In the genomic region with DNA sequence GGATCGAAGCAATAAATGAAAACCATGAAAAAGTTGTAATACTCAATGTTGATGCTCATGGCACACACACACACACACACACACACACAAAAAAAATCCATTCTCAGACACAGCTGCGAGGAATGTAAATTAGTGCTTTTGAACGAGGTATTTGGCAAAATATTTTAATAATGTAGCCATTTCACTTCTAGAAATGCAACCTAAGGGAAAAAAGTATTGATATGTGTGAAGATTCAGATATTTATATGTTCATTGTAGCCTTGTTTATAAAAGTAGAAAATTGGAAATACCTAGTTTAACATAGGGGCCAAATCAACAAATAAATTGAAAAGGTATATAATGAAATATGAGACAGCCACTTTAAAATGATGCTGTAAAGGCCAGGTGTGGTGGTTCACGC, we compare ENCODE assay signal across 29 cellular contexts.
"Had no signal": no experiment of that assay in that cellular context is flagged by ENCODE, and none has a peak within 500 bp of the region (broad histone marks: within the 10 kb centered on the region; RNA-seq: fewer than 3 reads in every experiment).

No MANE protein-coding gene starts in this region.

- H3K4me3 ChIP-seq: heart right ventricle, hepatocyte, left ventricle myocardium inferior, lung, mucosa of descending colon, neural progenitor cell, ovary, right atrium auricular region, skin epidermis, suprapubic skin, thoracic aorta, tibial artery, upper lobe of right lung had no signal

- DNase-seq: heart right ventricle; islet precursor cell; left ventricle myocardium inferior; mesendoderm; mucosa of descending colon; naive thymus-derived CD4-positive, alpha-beta T cell; occipital lobe; ovary; stimulated activated CD4-positive, alpha-beta T cell treated with anti-CD3 and anti-CD28 coated beads, Interleukin-12 subunit alpha, Interleukin-12 subunit beta, amount 100 ng/mL, for 4 hours; stimulated activated CD4-positive, alpha-beta T cell treated with anti-CD3 and anti-CD28 coated beads, Interleukin-15, amount 100 ng/mL, for 24 hours; stimulated activated CD4-positive, alpha-beta T cell treated with anti-CD3 and anti-CD28 coated beads, Interleukin-2, amount 100 ng/mL, for 24 hours; stimulated activated CD4-positive, alpha-beta T cell treated with anti-CD3 and anti-CD28 coated beads, Interleukin-4, amount 100 ng/mL, for 1 hour; stimulated activated naive B cell treated with anti-CD40 and anti-IgM and Interleukin-4, amounts not matched to agents 10 μg/mL and 1 μg/mL and 100 μg/mL, for 72 hours; stimulated activated naive CD8-positive, alpha-beta T cell treated with anti-CD3 and anti-CD28 coated beads, Interleukin-15, Interleukin-2, amounts not matched to agents 100 U/mL and 50 U/mL, for 24 hours; tibial artery; upper lobe of right lung had no signal

- ATAC-seq: heart right ventricle; mucosa of descending colon; naive thymus-derived CD4-positive, alpha-beta T cell; natural killer cell treated with Interleukin-12 subunit alpha and Interleukin-12 subunit beta and Interleukin-15 and Interleukin-18, amount 100 ng/mL, for 72 hours; sciatic nerve; stimulated activated naive B cell treated with anti-CD40 and anti-IgM and Interleukin-4, amounts not matched to agents 10 μg/mL and 1 μg/mL and 100 μg/mL, for 72 hours; stimulated activated naive CD8-positive, alpha-beta T cell treated with anti-CD3 and anti-CD28 coated beads, Interleukin-15, Interleukin-2, amounts not matched to agents 100 U/mL and 50 U/mL, for 24 hours; upper lobe of right lung had no signal

- FAIRE-seq: urothelium cell line had no signal

- H3K27ac Mint-ChIP-seq: mesothelial cell of epicardium; naive thymus-derived CD4-positive, alpha-beta T cell; natural killer cell treated with Interleukin-12 subunit alpha and Interleukin-12 subunit beta and Interleukin-15 and Interleukin-18, amount 100 ng/mL, for 72 hours; neural progenitor cell; progenitor cell of endocrine pancreas; stimulated activated naive B cell treated with anti-CD40 and anti-IgM and Interleukin-4, amounts not matched to agents 10 μg/mL and 1 μg/mL and 100 μg/mL, for 72 hours had no signal

- H2AFZ ChIP-seq: hepatocyte, neural progenitor cell had no signal

- H3K27ac ChIP-seq: heart right ventricle, hepatocyte, left ventricle myocardium inferior, neural progenitor cell, neutrophil, ovary, right atrium auricular region, skin epidermis, suprapubic skin, thoracic aorta, tibial artery, upper lobe of right lung had no signal

- H3K27me3 Mint-ChIP-seq: progenitor cell of endocrine pancreas had no signal

- H3K9ac ChIP-seq: neural progenitor cell had no signal

- H3K27me3 ChIP-seq: hepatocyte, neural progenitor cell, ovary, right atrium auricular region, upper lobe of right lung had no signal

- H3K36me3 ChIP-seq: heart right ventricle, left ventricle myocardium inferior, neural progenitor cell, neutrophil, ovary, right atrium auricular region, suprapubic skin, thoracic aorta, tibial artery, upper lobe of right lung had no signal

- H3K4me2 ChIP-seq: hepatocyte, neural progenitor cell had no signal

- H3K9me3 Mint-ChIP-seq: mesothelial cell of epicardium; naive thymus-derived CD4-positive, alpha-beta T cell; natural killer cell treated with Interleukin-12 subunit alpha and Interleukin-12 subunit beta and Interleukin-15 and Interleukin-18, amount 100 ng/mL, for 72 hours; neural progenitor cell; stimulated activated naive B cell treated with anti-CD40 and anti-IgM and Interleukin-4, amounts not matched to agents 10 μg/mL and 1 μg/mL and 100 μg/mL, for 72 hours had no signal

- H3K4me3 Mint-ChIP-seq: mesothelial cell of epicardium; naive thymus-derived CD4-positive, alpha-beta T cell; natural killer cell treated with Interleukin-12 subunit alpha and Interleukin-12 subunit beta and Interleukin-15 and Interleukin-18, amount 100 ng/mL, for 72 hours; neural progenitor cell; stimulated activated naive B cell treated with anti-CD40 and anti-IgM and Interleukin-4, amounts not matched to agents 10 μg/mL and 1 μg/mL and 100 μg/mL, for 72 hours had no signal

- H3K36me3 Mint-ChIP-seq: mesothelial cell of epicardium; naive thymus-derived CD4-positive, alpha-beta T cell; natural killer cell treated with Interleukin-12 subunit alpha and Interleukin-12 subunit beta and Interleukin-15 and Interleukin-18, amount 100 ng/mL, for 72 hours; neural progenitor cell; stimulated activated naive B cell treated with anti-CD40 and anti-IgM and Interleukin-4, amounts not matched to agents 10 μg/mL and 1 μg/mL and 100 μg/mL, for 72 hours had no signal

- H3K9me3 ChIP-seq: heart right ventricle, left ventricle myocardium inferior, mucosa of descending colon, neutrophil, ovary, right atrium auricular region, suprapubic skin, thoracic aorta, tibial artery, upper lobe of right lung had no signal
